Comparison of ENCODE assay signal across 1 cellular context in genomic region chr16:29891525-29892457, GRCh38.
TF ChIP-seq lines count a peak whose summit lies in the region.

No MANE protein-coding gene starts in this region.

TF ChIP-seq in HepG2, 621 proteins besides CTCF, POLR2A, EP300 and RAD21 (continued from another document and continues in another):
- TF ChIP-seq ZNF407 (CRISPR knock-in tag; IDR thresholded peaks at IDR 0.05; ENCODE audit: not compliant biosample characterization), result no peak
- no peak for TF ChIP-seq ZNF296 (CRISPR knock-in tag; conservative IDR thresholded peaks at IDR 0.05)
- no peak for TF ChIP-seq ELF1 (CRISPR knock-in tag; IDR thresholded peaks at IDR 0.05)
- TF ChIP-seq ZNF780A (CRISPR knock-in tag; IDR thresholded peaks at IDR 0.05), result no peak
- peak; percentile 64; the same call in 1 of the 2 replicates for TF ChIP-seq FOXP4 (CRISPR knock-in tag; IDR thresholded peaks at IDR 0.05)
- TF ChIP-seq ZNF280D (CRISPR knock-in tag; IDR thresholded peaks at IDR 0.05), result no peak
- no peak for TF ChIP-seq SRSF9 (IDR thresholded peaks at IDR 0.05; ENCODE audit: borderline replicate concordance, insufficient read depth, low read depth, low read length, poor library complexity, severe bottlenecking)
- no peak for TF ChIP-seq EEA1 (CRISPR knock-in tag; IDR thresholded peaks at IDR 0.05; ENCODE audit: borderline replicate concordance)
- TF ChIP-seq MAZ (IDR thresholded peaks at IDR 0.05; ENCODE audit: borderline replicate concordance, low read depth, low read length), result no peak
- TF ChIP-seq MAZ (CRISPR knock-in tag; IDR thresholded peaks at IDR 0.05; ENCODE audit: low read depth), result peak; percentile 49; the same call in 1 of the 2 replicates
- TF ChIP-seq MIER3 (CRISPR knock-in tag; IDR thresholded peaks at IDR 0.05; ENCODE audit: borderline replicate concordance), result 0 out of 2 replicates have a peak, but pooled peaks have one; percentile 32
- TF ChIP-seq ZZZ3 (CRISPR knock-in tag; IDR thresholded peaks at IDR 0.05; ENCODE audit: borderline replicate concordance), result no peak
- 0 out of 2 replicates have a peak, but pooled peaks have one; percentile 19 for TF ChIP-seq ZBTB34 (CRISPR knock-in tag; IDR thresholded peaks at IDR 0.05)
- TF ChIP-seq ATF1 (CRISPR knock-in tag; IDR thresholded peaks at IDR 0.05), result peak; percentile 73; the same call in 1 of the 2 replicates
- no peak for TF ChIP-seq ZNF280B (CRISPR knock-in tag; IDR thresholded peaks at IDR 0.05; ENCODE audit: borderline replicate concordance)
- no peak for TF ChIP-seq PHF8 (CRISPR knock-in tag; IDR thresholded peaks at IDR 0.05)
- no peak for TF ChIP-seq ZNF205 (CRISPR knock-in tag; IDR thresholded peaks at IDR 0.05)
- TF ChIP-seq TP53 (CRISPR knock-in tag; conservative IDR thresholded peaks at IDR 0.05), result no peak
- TF ChIP-seq ARNT (IDR thresholded peaks at IDR 0.05), result no peak
- TF ChIP-seq ZBTB20 (CRISPR knock-in tag; IDR thresholded peaks at IDR 0.05; ENCODE audit: borderline replicate concordance, low read depth), result no peak
- TF ChIP-seq PPARG (CRISPR knock-in tag; conservative IDR thresholded peaks at IDR 0.05), result peak; percentile 74
- TF ChIP-seq NR2C2 (CRISPR knock-in tag; IDR thresholded peaks at IDR 0.05; ENCODE audit: borderline replicate concordance), result peak; percentile 61; the same call in 1 of the 2 replicates
- TF ChIP-seq DMAP1 (CRISPR knock-in tag; IDR thresholded peaks at IDR 0.05), result no peak; the same call in 1 of the 2 replicates
- 0 out of 2 replicates have a peak, but pooled peaks have one; percentile 35 for TF ChIP-seq ZNF644 (CRISPR knock-in tag; IDR thresholded peaks at IDR 0.05; ENCODE audit: low read depth)
- TF ChIP-seq ZBTB49 (CRISPR knock-in tag; IDR thresholded peaks at IDR 0.05; ENCODE audit: borderline replicate concordance), result no peak
- TF ChIP-seq FOXK1 (CRISPR knock-in tag; IDR thresholded peaks at IDR 0.05; ENCODE audit: borderline replicate concordance, low read depth), result no peak
- TF ChIP-seq FUBP1 (CRISPR knock-in tag; IDR thresholded peaks at IDR 0.05; ENCODE audit: borderline replicate concordance), result no peak
- TF ChIP-seq PTBP1 (IDR thresholded peaks at IDR 0.05; ENCODE audit: low read depth, low read length, poor library complexity, severe bottlenecking), result no peak
- TF ChIP-seq ZNF710 (CRISPR knock-in tag; IDR thresholded peaks at IDR 0.05; ENCODE audit: borderline replicate concordance), result peak; percentile 80; the same call in 1 of the 2 replicates
